9 cellular contexts compared by ENCODE assay signal in the genomic region with DNA sequence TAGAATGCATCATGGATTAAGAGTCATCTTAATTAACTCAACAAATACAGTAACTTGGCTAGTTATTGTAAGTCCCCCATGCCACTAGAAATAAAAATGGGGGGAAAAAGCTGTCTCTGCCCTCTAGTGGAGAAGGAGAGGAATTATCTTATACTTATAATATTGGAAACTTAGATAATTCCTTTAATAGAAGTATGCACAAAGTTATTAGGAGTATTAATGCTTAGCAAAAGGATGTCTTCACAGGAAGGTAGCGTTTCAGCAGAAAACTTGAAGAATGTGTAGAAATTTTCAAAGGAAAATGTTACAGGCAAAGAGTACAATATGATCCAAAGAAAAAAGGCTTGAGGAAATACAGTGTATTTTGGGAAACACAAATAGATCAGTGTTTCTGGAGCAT. TPM values are rescaled to one million over a fixed set of nuclear protein-coding genes. Genes with fewer than 3 reads are reported as not detected.
A peak's percentile ranks its signal among the peaks of the same experiment; 100 is the strongest.
DNase-seq lines count a peak whose midpoint lies in the region; ATAC-seq and TF ChIP-seq lines count a peak whose summit lies in the region.
"Had no signal": no experiment of that assay in that cellular context is flagged by ENCODE, and none has a peak within 500 bp of the region (broad histone marks: within the 10 kb centered on the region; RNA-seq: fewer than 3 reads in every experiment).

No MANE protein-coding gene starts in this region.

- H3K9me3 Mint-ChIP-seq in CD14-positive monocyte = peaks cover 0 to 5% (median 0%) of the 10 kb centered on the region in 7 donors

- intact Hi-C loops in CD14-positive monocyte (cut with micrococcal nuclease) (no loop called here), uterus (cut with DNase I; ENCODE audit: low total_unique reads) (no loop called here)

- no peak overlapping the region for H3K27ac ChIP-seq in uterus

- no peak overlapping the region for H3K4me3 Mint-ChIP-seq in CD14-positive monocyte

- H3K27ac Mint-ChIP-seq in CD14-positive monocyte = no peak overlapping the region

- H3K4me1 ChIP-seq in uterus = no peaks in the 10 kb centered on the region

- no peak for TF ChIP-seq POLR2A in uterus (IDR thresholded peaks at IDR 0.05)

- TF ChIP-seq CTCF in CD14-positive monocyte (IDR thresholded peaks at IDR 0.05) = peak; percentile 88
- TF ChIP-seq CTCF in uterus (IDR thresholded peaks at IDR 0.05) = peak; percentile 13 to 40 (median 19)

- H3K9me3 ChIP-seq in uterus = no peaks in the 10 kb centered on the region

- CTCF ChIA-PET in HEK293T (lab: Yijun Ruan, JAX) = interaction anchor here (0.9 to 1.2 kb wide), 7 partner anchors 10 to 121 kb away, joined by 3 to 5 read pairs (median 3); no protein-coding TSS in a partner anchor

- no peaks in the 10 kb centered on the region for H3K36me3 ChIP-seq in uterus

- H3K4me1 Mint-ChIP-seq in CD14-positive monocyte = peaks cover 3% of the 10 kb centered on the region

- ATAC-seq in SK-N-SH treated with all-trans-retinoic acid at 6 μM for 48 hours = peak; percentile 54
- ATAC-seq in GM21360 (IDR thresholded peaks at IDR 0.05; ENCODE audit: unreplicated experiment) = no peak
- no peak for ATAC-seq in HG02970 (IDR thresholded peaks at IDR 0.05; ENCODE audit: low FRiP score, unreplicated experiment)

- peaks cover 2 to 4% (median 3%) of the 10 kb centered on the region in 3 donors for H3K27me3 Mint-ChIP-seq in CD14-positive monocyte (ENCODE audit: low read depth in 3 of 3)

- H3K27me3 ChIP-seq in uterus = no peaks in the 10 kb centered on the region

- DNase-seq in CD14-positive monocyte (ENCODE audit: low spot score) (no peak), HEK293T (ENCODE audit: extremely low spot score) (peak; percentile 26), hepatic stellate cell (ENCODE audit: low spot score) (peak; percentile 29), uterus (no peak), KG1 (lab: John Stamatoyannopoulos, UW) (no peak)

- H3K36me3 Mint-ChIP-seq in CD14-positive monocyte = no peaks in the 10 kb centered on the region

- H3K4me3 ChIP-seq in uterus = no peak overlapping the region

- POLR2A ChIA-PET in HEK293T (lab: Yijun Ruan, JAX) = no interaction called here

TF ChIP-seq in HEK293T, 16 proteins besides CTCF, POLR2A, EP300 and RAD21:
- TF ChIP-seq SUZ12 (IDR thresholded peaks at IDR 0.05) (no peak), FOXK2 (IDR thresholded peaks at IDR 0.05) (no peak), TARDBP (IDR thresholded peaks at IDR 0.05) (no peak), L3MBTL2 (conservative IDR thresholded peaks at IDR 0.05) (no peak), BHLHE40 (IDR thresholded peaks at IDR 0.05; ENCODE audit: borderline replicate concordance) (no peak), ZNF384 (IDR thresholded peaks at IDR 0.05) (no peak), HDGF (IDR thresholded peaks at IDR 0.05; ENCODE audit: borderline replicate concordance) (no peak), FOXA1 (IDR thresholded peaks at IDR 0.05) (no peak), CTBP1 (IDR thresholded peaks at IDR 0.05; ENCODE audit: borderline replicate concordance) (no peak), ELF4 (IDR thresholded peaks at IDR 0.05) (no peak)
- TF ChIP-seq, protein P1, sequence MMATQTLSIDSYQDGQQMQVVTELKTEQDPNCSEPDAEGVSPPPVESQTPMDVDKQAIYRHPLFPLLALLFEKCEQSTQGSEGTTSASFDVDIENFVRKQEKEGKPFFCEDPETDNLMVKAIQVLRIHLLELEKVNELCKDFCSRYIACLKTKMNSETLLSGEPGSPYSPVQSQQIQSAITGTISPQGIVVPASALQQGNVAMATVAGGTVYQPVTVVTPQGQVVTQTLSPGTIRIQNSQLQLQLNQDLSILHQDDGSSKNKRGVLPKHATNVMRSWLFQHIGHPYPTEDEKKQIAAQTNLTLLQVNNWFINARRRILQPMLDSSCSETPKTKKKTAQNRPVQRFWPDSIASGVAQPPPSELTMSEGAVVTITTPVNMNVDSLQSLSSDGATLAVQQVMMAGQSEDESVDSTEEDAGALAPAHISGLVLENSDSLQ (IDR thresholded peaks at IDR 0.05) = no peak

TF ChIP-seq in SK-N-SH treated with all-trans-retinoic acid at 6 μM for 48 hours, 23 proteins besides CTCF, POLR2A, EP300 and RAD21:
- TF ChIP-seq RARB (CRISPR knock-in tag; IDR thresholded peaks at IDR 0.05) (no peak), ZFP30 (CRISPR knock-in tag; IDR thresholded peaks at IDR 0.05) (no peak), TOX (CRISPR knock-in tag; IDR thresholded peaks at IDR 0.05; ENCODE audit: borderline replicate concordance) (no peak), SNAI2 (CRISPR knock-in tag; IDR thresholded peaks at IDR 0.05) (no peak), ZNF8 (CRISPR knock-in tag; IDR thresholded peaks at IDR 0.05) (no peak), TCF4 (CRISPR knock-in tag; IDR thresholded peaks at IDR 0.05; ENCODE audit: borderline replicate concordance) (no peak), GLIS3 (CRISPR knock-in tag; IDR thresholded peaks at IDR 0.05) (no peak)
- TF ChIP-seq, protein P2, sequence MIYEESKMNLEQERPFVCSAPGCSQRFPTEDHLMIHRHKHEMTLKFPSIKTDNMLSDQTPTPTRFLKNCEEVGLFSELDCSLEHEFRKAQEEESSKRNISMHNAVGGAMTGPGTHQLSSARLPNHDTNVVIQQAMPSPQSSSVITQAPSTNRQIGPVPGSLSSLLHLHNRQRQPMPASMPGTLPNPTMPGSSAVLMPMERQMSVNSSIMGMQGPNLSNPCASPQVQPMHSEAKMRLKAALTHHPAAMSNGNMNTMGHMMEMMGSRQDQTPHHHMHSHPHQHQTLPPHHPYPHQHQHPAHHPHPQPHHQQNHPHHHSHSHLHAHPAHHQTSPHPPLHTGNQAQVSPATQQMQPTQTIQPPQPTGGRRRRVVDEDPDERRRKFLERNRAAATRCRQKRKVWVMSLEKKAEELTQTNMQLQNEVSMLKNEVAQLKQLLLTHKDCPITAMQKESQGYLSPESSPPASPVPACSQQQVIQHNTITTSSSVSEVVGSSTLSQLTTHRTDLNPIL (CRISPR knock-in tag; IDR thresholded peaks at IDR 0.05; ENCODE audit: low read depth) = no peak
- TF ChIP-seq, protein P3, sequence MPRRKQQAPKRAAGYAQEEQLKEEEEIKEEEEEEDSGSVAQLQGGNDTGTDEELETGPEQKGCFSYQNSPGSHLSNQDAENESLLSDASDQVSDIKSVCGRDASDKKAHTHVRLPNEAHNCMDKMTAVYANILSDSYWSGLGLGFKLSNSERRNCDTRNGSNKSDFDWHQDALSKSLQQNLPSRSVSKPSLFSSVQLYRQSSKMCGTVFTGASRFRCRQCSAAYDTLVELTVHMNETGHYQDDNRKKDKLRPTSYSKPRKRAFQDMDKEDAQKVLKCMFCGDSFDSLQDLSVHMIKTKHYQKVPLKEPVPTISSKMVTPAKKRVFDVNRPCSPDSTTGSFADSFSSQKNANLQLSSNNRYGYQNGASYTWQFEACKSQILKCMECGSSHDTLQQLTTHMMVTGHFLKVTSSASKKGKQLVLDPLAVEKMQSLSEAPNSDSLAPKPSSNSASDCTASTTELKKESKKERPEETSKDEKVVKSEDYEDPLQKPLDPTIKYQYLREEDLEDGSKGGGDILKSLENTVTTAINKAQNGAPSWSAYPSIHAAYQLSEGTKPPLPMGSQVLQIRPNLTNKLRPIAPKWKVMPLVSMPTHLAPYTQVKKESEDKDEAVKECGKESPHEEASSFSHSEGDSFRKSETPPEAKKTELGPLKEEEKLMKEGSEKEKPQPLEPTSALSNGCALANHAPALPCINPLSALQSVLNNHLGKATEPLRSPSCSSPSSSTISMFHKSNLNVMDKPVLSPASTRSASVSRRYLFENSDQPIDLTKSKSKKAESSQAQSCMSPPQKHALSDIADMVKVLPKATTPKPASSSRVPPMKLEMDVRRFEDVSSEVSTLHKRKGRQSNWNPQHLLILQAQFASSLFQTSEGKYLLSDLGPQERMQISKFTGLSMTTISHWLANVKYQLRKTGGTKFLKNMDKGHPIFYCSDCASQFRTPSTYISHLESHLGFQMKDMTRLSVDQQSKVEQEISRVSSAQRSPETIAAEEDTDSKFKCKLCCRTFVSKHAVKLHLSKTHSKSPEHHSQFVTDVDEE (CRISPR knock-in tag; IDR thresholded peaks at IDR 0.05) = no peak
- TF ChIP-seq, protein P4, sequence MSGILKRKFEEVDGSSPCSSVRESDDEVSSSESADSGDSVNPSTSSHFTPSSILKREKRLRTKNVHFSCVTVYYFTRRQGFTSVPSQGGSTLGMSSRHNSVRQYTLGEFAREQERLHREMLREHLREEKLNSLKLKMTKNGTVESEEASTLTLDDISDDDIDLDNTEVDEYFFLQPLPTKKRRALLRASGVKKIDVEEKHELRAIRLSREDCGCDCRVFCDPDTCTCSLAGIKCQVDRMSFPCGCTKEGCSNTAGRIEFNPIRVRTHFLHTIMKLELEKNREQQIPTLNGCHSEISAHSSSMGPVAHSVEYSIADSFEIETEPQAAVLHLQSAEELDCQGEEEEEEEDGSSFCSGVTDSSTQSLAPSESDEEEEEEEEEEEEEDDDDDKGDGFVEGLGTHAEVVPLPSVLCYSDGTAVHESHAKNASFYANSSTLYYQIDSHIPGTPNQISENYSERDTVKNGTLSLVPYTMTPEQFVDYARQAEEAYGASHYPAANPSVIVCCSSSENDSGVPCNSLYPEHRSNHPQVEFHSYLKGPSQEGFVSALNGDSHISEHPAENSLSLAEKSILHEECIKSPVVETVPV (CRISPR knock-in tag; IDR thresholded peaks at IDR 0.05) = no peak

RNA-seq across cellular contexts. Expression of a gene that starts 19.8 kb away (rescaled TPM):
- not detected for polyA plus RNA-seq in CD14-positive monocyte
- total RNA-seq in uterus = not detected
- total RNA-seq: subcutaneous adipose tissue had no signal

RNA-seq across cellular contexts. Expression of a gene that starts 35.2 kb away (rescaled TPM):
- polyA plus RNA-seq in CD14-positive monocyte = not detected
- total RNA-seq in uterus = under 1 TPM in 1 of 4 donors, not detected in 3; 0.85 TPM

RNA-seq across cellular contexts. Expression of a gene that starts 37.6 kb away (rescaled TPM):
- polyA plus RNA-seq in CD14-positive monocyte = under 1 TPM; 0.49 to 0.68 TPM
- total RNA-seq in uterus = 10 to 100 TPM in 3 of 4 donors, 1 to 10 TPM in 1; 7.4 to 56.8 (median 15.9) TPM

Comparison
In these comparisons a context has a peak if more than half of its experiments do, and no peak if none do; other contexts are left out.
1. DNase-seq: peak in HEK293T (single experiment) and hepatic stellate cell (single experiment); none in CD14-positive monocyte (single experiment), uterus (0 of 2) and KG1 (single experiment).